Comparison of ENCODE assay signal across 8 cellular contexts in the genomic region with DNA sequence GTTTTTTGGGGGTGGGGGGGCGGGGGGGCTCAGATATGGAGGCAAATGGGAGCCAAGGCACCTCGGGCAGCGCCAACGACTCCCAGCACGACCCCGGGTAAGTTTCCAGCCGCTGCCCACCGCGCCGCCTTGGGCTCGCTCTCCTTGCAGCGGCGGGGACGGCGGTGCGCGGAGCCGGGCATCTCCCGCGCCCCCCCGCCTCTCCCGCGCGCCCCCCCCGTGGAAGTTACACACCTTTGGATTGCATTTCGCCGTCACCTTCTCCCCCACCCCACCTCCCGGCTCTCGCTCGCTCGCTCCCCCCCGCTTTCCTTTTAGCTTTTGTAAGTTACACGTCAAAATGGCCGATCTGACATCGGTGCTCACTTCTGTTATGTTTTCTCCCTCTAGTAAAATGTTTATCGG. TPM values are rescaled to one million over a fixed set of nuclear protein-coding genes. Genes with fewer than 3 reads are reported as not detected.
A peak's percentile ranks its signal among the peaks of the same experiment; 100 is the strongest.
DNase-seq lines count a peak whose midpoint lies in the region; ATAC-seq and TF ChIP-seq lines count a peak whose summit lies in the region.

No MANE protein-coding gene starts in this region.

- CTCF ChIA-PET in CD4-positive, alpha-beta memory T cell (lab: Charles Lee; ENCODE audit: partially characterized antibody), result interaction anchor here (0.7 to 7.4 kb wide), 4 partner anchors 8 to 577 kb away, joined by 3 to 56 read pairs (median 4); no protein-coding TSS in a partner anchor

- peak overlapping the region; percentile 87 to 97 (median 94) for H3K4me3 Mint-ChIP-seq in CD4-positive, alpha-beta memory T cell
- H3K4me3 Mint-ChIP-seq in activated naive CD8-positive, alpha-beta T cell treated with anti-CD3 and anti-CD28 coated beads, Interleukin-2, amount 10 ng/mL, durations not matched to agents 7 days and 5 days, result peak overlapping the region; percentile 96

- TF ChIP-seq CTCF in OCI-LY1 (IDR thresholded peaks at IDR 0.05; ENCODE audit: low read length), result no peak
- no peak for TF ChIP-seq CTCF in gastrocnemius medialis (IDR thresholded peaks at IDR 0.05 in 4 of 5, conservative IDR thresholded peaks at IDR 0.05 in 1 of 5)

- H3K27ac ChIP-seq in CD4-positive, alpha-beta memory T cell (ENCODE audit: low read depth, low read length), result peak overlapping the region; percentile 65
- H3K27ac ChIP-seq in OCI-LY1 (ENCODE audit: low read depth, low read length, poor library complexity, severe bottlenecking), result peak overlapping the region; percentile 91
- H3K27ac ChIP-seq in gastrocnemius medialis, result peak overlapping the region; percentile 86 to 98 (median 96)

- H4K20me1 ChIP-seq in OCI-LY1 (ENCODE audit: insufficient read depth, low read length), result no peaks in the 10 kb centered on the region

- peak overlapping the region; percentile 92 for H3K4me2 ChIP-seq in OCI-LY1 (ENCODE audit: low read length)

- H3K36me3 ChIP-seq in CD4-positive, alpha-beta memory T cell (ENCODE audit: insufficient read depth, low read length), result no peaks in the 10 kb centered on the region
- H3K36me3 ChIP-seq in H7 (replicated peaks; ENCODE audit: control insufficient read depth, insufficient read depth, low read length), result no peaks in the 10 kb centered on the region
- H3K36me3 ChIP-seq in OCI-LY1 (ENCODE audit: insufficient read depth, low read length), result peaks cover 50% of the 10 kb centered on the region
- H3K36me3 ChIP-seq in gastrocnemius medialis, result no peaks in the 10 kb centered on the region

- no peaks in the 10 kb centered on the region for H3K27me3 ChIP-seq in CD4-positive, alpha-beta memory T cell (ENCODE audit: insufficient read depth, low read length)
- H3K27me3 ChIP-seq in H7 (ENCODE audit: control insufficient read depth, insufficient read depth, low read length) (peaks cover 19% of the 10 kb centered on the region), OCI-LY1 (ENCODE audit: insufficient read depth, low read length) (no peaks in the 10 kb centered on the region), gastrocnemius medialis (no peaks in the 10 kb centered on the region)

- H3K79me2 ChIP-seq in OCI-LY1 (ENCODE audit: insufficient read depth, low read length), result peaks cover 49% of the 10 kb centered on the region

- H3K36me3 Mint-ChIP-seq in CD4-positive, alpha-beta memory T cell, result peaks cover 16 to 40% of the 10 kb centered on the region in 2 donors
- H3K36me3 Mint-ChIP-seq in activated naive CD8-positive, alpha-beta T cell treated with anti-CD3 and anti-CD28 coated beads, Interleukin-2, amount 10 ng/mL, durations not matched to agents 7 days and 5 days, result peaks cover 29% of the 10 kb centered on the region

- POLR2A ChIA-PET in CD4-positive, alpha-beta memory T cell (lab: Charles Lee; ENCODE audit: partially characterized antibody), result interaction anchor here (0.6 to 2.0 kb wide), 9 partner anchors 13 to 901 kb away, joined by 3 to 10 read pairs (median 4); no protein-coding TSS in a partner anchor
- POLR2A ChIA-PET in activated naive CD8-positive, alpha-beta T cell treated with anti-CD3 and anti-CD28 coated beads, Interleukin-2, amount 10 ng/mL, durations not matched to agents 7 days and 5 days (lab: Charles Lee), result interaction anchor here (0.6 to 2.9 kb wide), 12 partner anchors 13 to 593 kb away, joined by 3 to 25 read pairs (median 5); a partner anchor contains a TSS

- H2AFZ ChIP-seq in OCI-LY1 (ENCODE audit: low read length), result no peak overlapping the region

- H3F3A ChIP-seq in OCI-LY1 (ENCODE audit: insufficient read depth, low read length), result no peaks in the 10 kb centered on the region

- H3K27ac Mint-ChIP-seq in CD4-positive, alpha-beta memory T cell, result peak overlapping the region; percentile 74 to 94 (median 92)
- H3K27ac Mint-ChIP-seq in activated naive CD8-positive, alpha-beta T cell treated with anti-CD3 and anti-CD28 coated beads, Interleukin-2, amount 10 ng/mL, durations not matched to agents 7 days and 5 days, result peak overlapping the region; percentile 95

- H3K27me3 Mint-ChIP-seq in CD4-positive, alpha-beta memory T cell, result no peaks in the 10 kb centered on the region
- H3K27me3 Mint-ChIP-seq in activated naive CD8-positive, alpha-beta T cell treated with anti-CD3 and anti-CD28 coated beads, Interleukin-2, amount 10 ng/mL, durations not matched to agents 7 days and 5 days, result peaks cover 2% of the 10 kb centered on the region

- no peak for TF ChIP-seq POLR2A in gastrocnemius medialis (IDR thresholded peaks at IDR 0.05)

- ATAC-seq in activated naive CD8-positive, alpha-beta T cell treated with anti-CD3 and anti-CD28 coated beads, Interleukin-2, amount 10 ng/mL, durations not matched to agents 7 days and 5 days (ENCODE audit: low read depth), result peak; percentile 15
- ATAC-seq in left ventricle myocardium superior, result peak; percentile 34
- peak; percentile 13 to 22 for ATAC-seq in gastrocnemius medialis
- ATAC-seq in HG02840 (IDR thresholded peaks at IDR 0.05; ENCODE audit: low FRiP score, unreplicated experiment), result no peak

- DNase-seq in CD4-positive, alpha-beta memory T cell, result peak in 4 of 5 donors; percentile 33 to 79 (median 42)
- DNase-seq in H7 (no peak), left ventricle myocardium superior (no peak), gastrocnemius medialis (peak in 1 of 2 donors; percentile 39), NCI-H2107 treated with DMSO at 0.1 percent for 48 hours (lab: John Stamatoyannopoulos, UW; ENCODE audit: unreplicated experiment) (no peak)
- DNase-seq in activated naive CD8-positive, alpha-beta T cell treated with anti-CD3 and anti-CD28 coated beads, Interleukin-2, amount 10 ng/mL, durations not matched to agents 7 days and 5 days, result no peak

- no peaks in the 10 kb centered on the region for H3K9me2 ChIP-seq in OCI-LY1 (ENCODE audit: low read depth, low read length)

- peaks cover 0 to 3% (median 0%) of the 10 kb centered on the region in 8 donors for H3K9me3 Mint-ChIP-seq in CD4-positive, alpha-beta memory T cell
- H3K9me3 Mint-ChIP-seq in activated naive CD8-positive, alpha-beta T cell treated with anti-CD3 and anti-CD28 coated beads, Interleukin-2, amount 10 ng/mL, durations not matched to agents 7 days and 5 days, result no peaks in the 10 kb centered on the region

- intact Hi-C loops in CD4-positive, alpha-beta memory T cell (cut with micrococcal nuclease), result loop anchor here (1.0 to 10.0 kb wide), 9 partner anchors 13 to 1851 kb away; a partner anchor contains a TSS
- intact Hi-C loops in left ventricle myocardium superior (cut with micrococcal nuclease) (no loop called here), gastrocnemius medialis (cut with DNase I; ENCODE audit: low total_unique reads) (loop anchor here (2.0 to 10.0 kb wide), 4 partner anchors 26 to 828 kb away; a partner anchor contains a TSS)

- H3K4me1 Mint-ChIP-seq in CD4-positive, alpha-beta memory T cell, result peaks cover 39 to 68% (median 45%) of the 10 kb centered on the region in 4 donors
- H3K4me1 Mint-ChIP-seq in activated naive CD8-positive, alpha-beta T cell treated with anti-CD3 and anti-CD28 coated beads, Interleukin-2, amount 10 ng/mL, durations not matched to agents 7 days and 5 days, result peaks cover 52% of the 10 kb centered on the region

- H3K4me3 ChIP-seq in CD4-positive, alpha-beta memory T cell (ENCODE audit: low read length in 2 of 2), result peak overlapping the region; percentile 60 to 62
- H3K4me3 ChIP-seq in H7 (ENCODE audit: insufficient read depth, low read depth, low read length) (peak overlapping the region; percentile 64), OCI-LY1 (ENCODE audit: low read depth, low read length, poor library complexity, severe bottlenecking) (peak overlapping the region; percentile 87), gastrocnemius medialis (peak overlapping the region; percentile 55 to 92 (median 75))

- H3K4me1 ChIP-seq in CD4-positive, alpha-beta memory T cell (ENCODE audit: insufficient read depth, low read length), result peaks cover 43% of the 10 kb centered on the region
- peaks cover 37% of the 10 kb centered on the region for H3K4me1 ChIP-seq in OCI-LY1 (ENCODE audit: insufficient read depth, low read length, severe bottlenecking)
- peaks cover 25 to 37% of the 10 kb centered on the region in 2 donors for H3K4me1 ChIP-seq in gastrocnemius medialis

- peak overlapping the region; percentile 97 for H3K9ac ChIP-seq in OCI-LY1 (ENCODE audit: low read length)

- in situ Hi-C loops in gastrocnemius medialis (cut with MboI; ENCODE audit: low sequenced_read_pairs in 4 of 4), result loop anchor here in 1 of 4 donors (25.0 kb wide), 1 partner anchor 731 kb away; a partner anchor contains a TSS

- no peaks in the 10 kb centered on the region for H3K9me3 ChIP-seq in CD4-positive, alpha-beta memory T cell (ENCODE audit: control insufficient read depth in 1 of 2, low read length in 2 of 2)
- H3K9me3 ChIP-seq in OCI-LY1 (ENCODE audit: low read length) (no peaks in the 10 kb centered on the region), gastrocnemius medialis (no peaks in the 10 kb centered on the region)

RNA-seq across cellular contexts. Expression of a gene that starts 0.4 kb away (rescaled TPM):
- total RNA-seq in CD4-positive, alpha-beta memory T cell, result 100 to 1,000 TPM; 107 to 110 TPM
- 1 to 10 TPM; 2.1 to 4.0 TPM for polyA plus RNA-seq in CD4-positive, alpha-beta memory T cell
- total RNA-seq in H7 (2014; rRNA removed; shearing (Covaris generic)), result 31.0 and 38.6 TPM in 2 replicates
- total RNA-seq in activated naive CD8-positive, alpha-beta T cell treated with anti-CD3 and anti-CD28 coated beads, Interleukin-2, amount 10 ng/mL, durations not matched to agents 7 days and 5 days, result 100 to 1,000 TPM; 113 to 114 TPM
- 90.7 TPM for total RNA-seq in left ventricle myocardium superior
- total RNA-seq in gastrocnemius medialis, result 10 to 100 TPM; 33.1 to 66.2 (median 48.5) TPM

Comparison
In these comparisons a context has a peak if more than half of its experiments do, and no peak if none do; other contexts are left out.
1. DNase-seq: peak in CD4-positive, alpha-beta memory T cell (4 of 5); none in H7 (single experiment), activated naive CD8-positive, alpha-beta T cell treated with anti-CD3 and anti-CD28 coated beads, Interleukin-2, amount 10 ng/mL, durations not matched to agents 7 days and 5 days (single experiment), left ventricle myocardium superior (single experiment) and NCI-H2107 treated with DMSO at 0.1 percent for 48 hours (single experiment).
2. Peak in every context shown above with its lines, with median percentiles within 50 percentile points of each other: H3K27ac ChIP-seq and H3K4me3 ChIP-seq.